ENCODE assay signal across 8 cellular contexts in genomic region chr6:31901953-31902643, GRCh38. TPM values are rescaled to one million over a fixed set of nuclear protein-coding genes. Genes with fewer than 3 reads are reported as not detected.
DNase-seq lines count a peak whose midpoint lies in the region; ATAC-seq and TF ChIP-seq lines count a peak whose summit lies in the region.

Gene ZBTB12 (minus strand): TSS chr6:31902086. CDS start chr6:31901305, 781 bp downstream.

- no peaks in the 10 kb centered on the region for H3K9me3 Mint-ChIP-seq in activated CD8-positive, alpha-beta memory T cell treated with anti-CD3 and anti-CD28 coated beads, Interleukin-2, amount 10 ng/mL, durations not matched to agents 7 days and 5 days (ENCODE audit: low read depth)
- H3K9me3 Mint-ChIP-seq in effector memory CD8-positive, alpha-beta T cell: no peaks in the 10 kb centered on the region
- no peaks in the 10 kb centered on the region for H3K9me3 Mint-ChIP-seq in memory B cell

- POLR2A ChIA-PET in A673 (lab: Charles Lee; ENCODE audit: low non-redundant PET): no interaction called here

- no TSS peak for BruUV-seq in A673 (replicated peaks; lab: Mats Ljungman, UMichigan)

- no peaks in the 10 kb centered on the region for H3K27me3 ChIP-seq in A673 (replicated peaks; ENCODE audit: insufficient read depth, low read depth, low read length, poor library complexity)

- H3K4me1 ChIP-seq in A673 (ENCODE audit: insufficient read depth, low read length, poor library complexity, severe bottlenecking): peaks cover 19% of the 10 kb centered on the region

- peaks cover 36% of the 10 kb centered on the region for H3K4me1 Mint-ChIP-seq in activated CD8-positive, alpha-beta memory T cell treated with anti-CD3 and anti-CD28 coated beads, Interleukin-2, amount 10 ng/mL, durations not matched to agents 7 days and 5 days
- H3K4me1 Mint-ChIP-seq in effector memory CD8-positive, alpha-beta T cell (ENCODE audit: low read depth in 2 of 2): peaks cover 25 to 28% of the 10 kb centered on the region in 2 donors
- H3K4me1 Mint-ChIP-seq in memory B cell: peaks cover 22% of the 10 kb centered on the region

- no peaks in the 10 kb centered on the region for H3K9me3 ChIP-seq in A673 (ENCODE audit: low read depth, low read length, poor library complexity, severe bottlenecking)

- DNase-seq in A673 (ENCODE audit: low spot score) (peak; percentile 98), HUDEP-2 (lab: John Stamatoyannopoulos, UW; ENCODE audit: unreplicated experiment in 76 of 76) (peak in 71 of 76 experiments; percentile 30 to 94 (median 78)), NOMO-1 (lab: John Stamatoyannopoulos, UW; ENCODE audit: unreplicated experiment in 2 of 2) (peak; percentile 81 to 90), memory B cell (ENCODE audit: low spot score in 2 of 2) (peak; percentile 77 to 78)
- peak; percentile 89 for DNase-seq in activated CD8-positive, alpha-beta memory T cell treated with anti-CD3 and anti-CD28 coated beads, Interleukin-2, amount 10 ng/mL, durations not matched to agents 7 days and 5 days
- DNase-seq in effector memory CD8-positive, alpha-beta T cell: peak; percentile 79 to 84 (median 80)
- DNase-seq in stimulated activated CD4-positive, alpha-beta T cell treated with anti-CD3 and anti-CD28 coated beads, TNF-alpha, amount 100 ng/mL, for 4 hours (ENCODE audit: low read depth in 3 of 3): peak; percentile 68 to 71 (median 69)

- peaks cover 24% of the 10 kb centered on the region for H3K27me3 Mint-ChIP-seq in activated CD8-positive, alpha-beta memory T cell treated with anti-CD3 and anti-CD28 coated beads, Interleukin-2, amount 10 ng/mL, durations not matched to agents 7 days and 5 days
- H3K27me3 Mint-ChIP-seq in effector memory CD8-positive, alpha-beta T cell: peaks cover 6 to 11% of the 10 kb centered on the region in 2 donors
- H3K27me3 Mint-ChIP-seq in memory B cell: no peaks in the 10 kb centered on the region

- peak within 1 kb of the TSS; percentile 67 for H3K27ac ChIP-seq in A673 (ENCODE audit: low read depth, low read length, poor library complexity, severe bottlenecking)

- H3K4me3 Mint-ChIP-seq in activated CD8-positive, alpha-beta memory T cell treated with anti-CD3 and anti-CD28 coated beads, Interleukin-2, amount 10 ng/mL, durations not matched to agents 7 days and 5 days: peak within 1 kb of the TSS; percentile 76
- peak within 1 kb of the TSS; percentile 78 to 86 for H3K4me3 Mint-ChIP-seq in effector memory CD8-positive, alpha-beta T cell
- H3K4me3 Mint-ChIP-seq in memory B cell: peak within 1 kb of the TSS; percentile 80

- H3K36me3 Mint-ChIP-seq in activated CD8-positive, alpha-beta memory T cell treated with anti-CD3 and anti-CD28 coated beads, Interleukin-2, amount 10 ng/mL, durations not matched to agents 7 days and 5 days: peaks cover 1% of the 10 kb centered on the region
- peaks cover 24% of the 10 kb centered on the region for H3K36me3 Mint-ChIP-seq in effector memory CD8-positive, alpha-beta T cell (ENCODE audit: insufficient read depth)
- no peaks in the 10 kb centered on the region for H3K36me3 Mint-ChIP-seq in memory B cell

- peak within 1 kb of the TSS; percentile 66 for H3K4me3 ChIP-seq in A673 (ENCODE audit: low read depth, low read length, poor library complexity, severe bottlenecking)

- ATAC-seq in GM18909 (IDR thresholded peaks at IDR 0.05; ENCODE audit: poor library complexity, unreplicated experiment) (peak; percentile 56), memory B cell (ENCODE audit: low read depth) (peak; percentile 60)
- ATAC-seq in activated CD8-positive, alpha-beta memory T cell treated with anti-CD3 and anti-CD28 coated beads, Interleukin-2, amount 10 ng/mL, durations not matched to agents 7 days and 5 days: peak; percentile 59
- ATAC-seq in effector memory CD8-positive, alpha-beta T cell (replicated peaks): peak; percentile 60

- H3K27ac Mint-ChIP-seq in activated CD8-positive, alpha-beta memory T cell treated with anti-CD3 and anti-CD28 coated beads, Interleukin-2, amount 10 ng/mL, durations not matched to agents 7 days and 5 days: peak within 1 kb of the TSS; percentile 72
- H3K27ac Mint-ChIP-seq in effector memory CD8-positive, alpha-beta T cell: peak within 1 kb of the TSS; percentile 44 to 82
- peak within 1 kb of the TSS; percentile 25 for H3K27ac Mint-ChIP-seq in memory B cell

- CTCF ChIA-PET in A673 (lab: Charles Lee): no interaction called here
- CTCF ChIA-PET in activated CD8-positive, alpha-beta memory T cell treated with anti-CD3 and anti-CD28 coated beads, Interleukin-2, amount 10 ng/mL, durations not matched to agents 7 days and 5 days (lab: Charles Lee): interaction anchor here (1.1 kb wide), 1 partner anchor 221 kb away, joined by 3 read pairs; the partner anchor contains the start of gene LY6G5C

- no peak for TF ChIP-seq CTCF in A673 (conservative IDR thresholded peaks at IDR 0.05; ENCODE audit: low read depth, low read length)

- intact Hi-C loops in A673 (cut with micrococcal nuclease; ENCODE audit: unreplicated experiment): no loop called here

- no peaks in the 10 kb centered on the region for H3K36me3 ChIP-seq in A673 (ENCODE audit: insufficient read depth, low read length, poor library complexity, severe bottlenecking)

RNA-seq across cellular contexts. Expression of gene ZBTB12, which starts in this region (rescaled TPM):
- total RNA-seq in A673 (2021): 21.3 and 25.5 TPM in 2 replicates
- 1 to 10 TPM; 1.5 to 3.3 TPM for total RNA-seq in activated CD8-positive, alpha-beta memory T cell treated with anti-CD3 and anti-CD28 coated beads, Interleukin-2, amount 10 ng/mL, durations not matched to agents 7 days and 5 days

Comparison
In these comparisons a context has a peak if more than half of its experiments do, and no peak if none do; other contexts are left out.
1. Peak in every context shown above with its lines: DNase-seq, ATAC-seq, H3K4me3 ChIP-seq and H3K27ac ChIP-seq.